ENCODE assay signal across 9 cellular contexts in genomic region chr15:43285609-43286037, GRCh38. TPM values are rescaled to one million over a fixed set of nuclear protein-coding genes. Genes with fewer than 3 reads are reported as not detected.
DNase-seq lines count a peak whose midpoint lies in the region; ATAC-seq, FAIRE-seq and TF ChIP-seq lines count a peak whose summit lies in the region.
"Had no signal": no experiment of that assay in that cellular context is flagged by ENCODE, and none has a peak within 500 bp of the region (broad histone marks: within the 10 kb centered on the region; RNA-seq: fewer than 3 reads in every experiment).

No MANE protein-coding gene starts in this region.

- intact Hi-C loops in colonic mucosa (cut with DNase I): loop anchor here (2.0 kb wide), 1 partner anchor 61 kb away; no protein-coding TSS in a partner anchor
- intact Hi-C loops in right lobe of liver (cut with DNase I): loop anchor here (5.0 to 10.0 kb wide), 2 partner anchors 51 to 58 kb away; no protein-coding TSS in a partner anchor

- peak; percentile 78 for FAIRE-seq in GM12891 (lab: Jason Lieb, UNC)

- H3K27me3 ChIP-seq in WERI-Rb-1 (ENCODE audit: insufficient read depth, low read depth, severe bottlenecking) (no peaks in the 10 kb centered on the region), colonic mucosa (no peaks in the 10 kb centered on the region), right lobe of liver (no peaks in the 10 kb centered on the region)

- H3K36me3 ChIP-seq in WERI-Rb-1 (no peaks in the 10 kb centered on the region), colonic mucosa (no peaks in the 10 kb centered on the region), right lobe of liver (no peaks in the 10 kb centered on the region)

- no peaks in the 10 kb centered on the region for H3K4me1 ChIP-seq in colonic mucosa
- H3K4me1 ChIP-seq in right lobe of liver: no peaks in the 10 kb centered on the region

- H3K27ac ChIP-seq in WERI-Rb-1 (no peak overlapping the region), colonic mucosa (no peak overlapping the region), right lobe of liver (no peak overlapping the region)

- ATAC-seq in right lobe of liver: peak; percentile 83 to 96 (median 90)
- no peak for ATAC-seq in HG03520 (IDR thresholded peaks at IDR 0.05; ENCODE audit: unreplicated experiment)

- WGBS in right lobe of liver (ENCODE audit: insufficient coverage, low coverage, low lambda C conversion rate, missing lambda C conversion rate): 3% methylated on average over 4 of the region's 4 CpGs

- H3K4me3 ChIP-seq in WERI-Rb-1 (ENCODE audit: low read depth, low read length): no peak overlapping the region
- no peak overlapping the region for H3K4me3 ChIP-seq in colonic mucosa
- H3K4me3 ChIP-seq in right lobe of liver: no peak overlapping the region

- H3K9ac ChIP-seq in colonic mucosa (ENCODE audit: low read depth in 2 of 2, low read length in 2 of 2): no peak overlapping the region

- H3K9me3 ChIP-seq in WERI-Rb-1 (ENCODE audit: severe bottlenecking): peaks cover 4% of the 10 kb centered on the region
- H3K9me3 ChIP-seq in colonic mucosa: no peaks in the 10 kb centered on the region
- no peaks in the 10 kb centered on the region for H3K9me3 ChIP-seq in right lobe of liver

- peak; percentile 77 for TF ChIP-seq CTCF in WERI-Rb-1 (IDR thresholded peaks at IDR 0.05; ENCODE audit: low read depth, low read length)
- peak; percentile 67 for TF ChIP-seq CTCF in colonic mucosa (IDR thresholded peaks at IDR 0.05)
- TF ChIP-seq CTCF in right lobe of liver (IDR thresholded peaks at IDR 0.05): peak; percentile 72 to 93 (median 76)

- DNase-seq in 8988T (peak; percentile 45), GM12891 (ENCODE audit: insufficient read length, low spot score) (peak; percentile 51), NCI-H2171 (lab: John Stamatoyannopoulos, UW) (peak; percentile 4), WERI-Rb-1 (peak; percentile 50), colonic mucosa (peak; percentile 45), right lobe of liver (no peak)
- DNase-seq in stimulated activated CD8-positive, alpha-beta memory T cell treated with anti-CD3 and anti-CD28 coated beads, Interleukin-4, amount 100 ng/mL, for 1 hour (ENCODE audit: low read depth in 2 of 2, low spot score in 1 of 2): peak; percentile 6 to 11

- TF ChIP-seq POLR2A in GM12891 (IDR thresholded peaks at IDR 0.05; ENCODE audit: low read depth, low read length): no peak
- no peak for TF ChIP-seq POLR2A in right lobe of liver (IDR thresholded peaks at IDR 0.05)

TF ChIP-seq in GM12891, 5 proteins besides CTCF, POLR2A, EP300 and RAD21:
- no peak for TF ChIP-seq TAF1 (IDR thresholded peaks at IDR 0.05; ENCODE audit: low read depth, low read length)
- TF ChIP-seq PAX5 (IDR thresholded peaks at IDR 0.05; ENCODE audit: insufficient read depth, low read length, severe bottlenecking): no peak
- no peak for TF ChIP-seq POLR2AphosphoS5 (IDR thresholded peaks at IDR 0.05; ENCODE audit: low read depth, low read length)
- peak; percentile 42; the same call in 1 of the 2 replicates for TF ChIP-seq SPI1 (IDR thresholded peaks at IDR 0.05; ENCODE audit: low read depth, low read length)
- TF ChIP-seq POU2F2 (IDR thresholded peaks at IDR 0.05; ENCODE audit: low read depth, low read length): no peak
TF ChIP-seq in GM12891: peak in this region for 1.

RNA-seq across cellular contexts. Expression of gene TGM7, which starts 16.4 kb away (rescaled TPM):
- not detected for polyA plus RNA-seq in GM12891 (2012; ENCODE audit: low read depth, missing spikeins)
- total RNA-seq in colonic mucosa: not detected
- total RNA-seq in right lobe of liver: not detected
- total RNA-seq: mononuclear cell had no signal

RNA-seq across cellular contexts. Expression of gene TGM5, which starts 18.9 kb away (rescaled TPM):
- 6.7 TPM for polyA plus RNA-seq in GM12891 (2012; ENCODE audit: low read depth, missing spikeins)
- total RNA-seq in colonic mucosa: not detected
- total RNA-seq in right lobe of liver: not detected
- total RNA-seq: mononuclear cell had no signal

RNA-seq across cellular contexts. Expression of gene LCMT2, which starts 44.8 kb away (rescaled TPM):
- polyA plus RNA-seq in GM12891 (2012; ENCODE audit: low read depth, missing spikeins): 3.4 TPM
- total RNA-seq in colonic mucosa (1 to 10 TPM; 7.7 to 8.3 TPM), right lobe of liver (1 to 10 TPM; 2.9 to 4.9 (median 3.9) TPM)

Comparison
In these comparisons a context has a peak if more than half of its experiments do, and no peak if none do; other contexts are left out.
1. DNase-seq: peak in 8988T (single experiment), GM12891 (single experiment), NCI-H2171 (single experiment), WERI-Rb-1 (single experiment), colonic mucosa (single experiment) and stimulated activated CD8-positive, alpha-beta memory T cell treated with anti-CD3 and anti-CD28 coated beads, Interleukin-4, amount 100 ng/mL, for 1 hour (2 of 2); none in right lobe of liver (0 of 3).
2. Peak in every context shown above with its lines, with median percentiles within 50 percentile points of each other: CTCF ChIP-seq.